In the genomic region with DNA sequence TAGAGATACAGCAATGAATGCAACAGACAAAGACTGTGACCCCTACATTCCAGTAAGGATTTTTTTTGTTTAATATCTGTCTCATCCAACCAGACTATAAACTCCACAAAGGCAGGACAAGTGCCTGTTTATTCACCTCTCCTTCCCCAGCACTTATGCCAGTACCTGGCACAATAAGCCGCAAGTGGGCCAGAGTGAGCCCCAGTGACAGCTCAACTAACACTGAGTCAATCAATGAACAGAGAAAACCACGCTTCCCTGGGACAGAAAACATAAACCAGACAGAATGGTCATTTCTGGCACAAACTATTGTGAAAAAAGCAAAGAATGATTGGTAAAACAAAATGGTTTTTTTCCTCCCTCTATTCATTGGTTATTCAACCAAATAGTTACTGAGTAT, we compare ENCODE assay signal across 15 cellular contexts. TPM values are rescaled to one million over a fixed set of nuclear protein-coding genes. Genes with fewer than 3 reads are reported as not detected.
A peak's percentile ranks its signal among the peaks of the same experiment; 100 is the strongest.
DNase-seq lines count a peak whose midpoint lies in the region; ATAC-seq and TF ChIP-seq lines count a peak whose summit lies in the region.
"Had no signal": no experiment of that assay in that cellular context is flagged by ENCODE, and none has a peak within 500 bp of the region (broad histone marks: within the 10 kb centered on the region; RNA-seq: fewer than 3 reads in every experiment).

No MANE protein-coding gene starts in this region.

- H3K4me1 ChIP-seq in IMR-90 (ENCODE audit: control insufficient read depth, insufficient read depth, low read length) = peaks cover 10% of the 10 kb centered on the region
- no peaks in the 10 kb centered on the region for H3K4me1 ChIP-seq in endodermal cell (ENCODE audit: control insufficient read depth, insufficient read depth, low read length)
- H3K4me1 ChIP-seq: Caco-2 had no signal

- H3K14ac ChIP-seq in IMR-90 (replicated peaks; ENCODE audit: low read depth, low read length) = no peak overlapping the region; the same call in 1 of the 2 replicates

- POLR2A ChIA-PET in activated CD4-positive, alpha-beta T cell treated with anti-CD3 and anti-CD28 coated beads for 36 hours (lab: Charles Lee) = no interaction called here
- POLR2A ChIA-PET in IMR-90 (lab: Charles Lee; ENCODE audit: unreplicated experiment) = no interaction called here

- no peak overlapping the region for H2AFZ ChIP-seq in IMR-90 (replicated peaks; ENCODE audit: low read length, poor library complexity)

- DNase-seq in activated CD4-positive, alpha-beta T cell treated with anti-CD3 and anti-CD28 coated beads for 36 hours = no peak
- no peak for DNase-seq in activated CD4-positive, alpha-beta T cell treated with anti-CD3 and anti-CD28 coated beads for 4 hours
- DNase-seq in activated naive CD4-positive, alpha-beta T cell treated with anti-CD3 and anti-CD28 coated beads for 36 hours = peak; percentile 7
- no peak for DNase-seq in activated naive CD4-positive, alpha-beta T cell treated with anti-CD3 and anti-CD28 coated beads, Interleukin-2, amount 50 U/mL, for 16 hours
- no peak for DNase-seq in IMR-90
- no peak for DNase-seq in endodermal cell
- DNase-seq in T-helper 17 cell = no peak
- DNase-seq: DND-41, GOT3, H9 had no signal

- no peak overlapping the region for H3K4me3 ChIP-seq in IMR-90 (ENCODE audit: insufficient read depth, low read depth, low read length)
- H3K4me3 ChIP-seq in endodermal cell (ENCODE audit: low read length) = no peak overlapping the region

- no peak overlapping the region for H2BK5ac ChIP-seq in IMR-90 (ENCODE audit: low read depth, low read length, poor library complexity, severe bottlenecking)

- intact Hi-C loops in activated CD4-positive, alpha-beta T cell treated with anti-CD3 and anti-CD28 coated beads for 36 hours (cut with DNase I, micrococcal nuclease) = loop anchor here (1.0 to 10.0 kb wide), 3 partner anchors 14 to 384 kb away; partner anchors contain the start of genes ANAPC13 (in 1 of the 2) and CEP63 (in 1 of the 2)
- intact Hi-C loops in activated naive CD4-positive, alpha-beta T cell treated with anti-CD3 and anti-CD28 coated beads for 36 hours (cut with micrococcal nuclease) = loop anchor here (5.0 kb wide), 2 partner anchors 179 to 266 kb away; no protein-coding TSS in a partner anchor
- intact Hi-C loops in IMR-90 (cut with micrococcal nuclease) = loop anchor here (2.0 to 10.0 kb wide), 3 partner anchors 100 to 384 kb away; no protein-coding TSS in a partner anchor

- no peaks in the 10 kb centered on the region for H3K9me3 Mint-ChIP-seq in activated CD4-positive, alpha-beta T cell treated with anti-CD3 and anti-CD28 coated beads for 36 hours (ENCODE audit: low read depth)
- peaks cover 3% of the 10 kb centered on the region for H3K9me3 Mint-ChIP-seq in activated naive CD4-positive, alpha-beta T cell treated with anti-CD3 and anti-CD28 coated beads for 36 hours
- H3K9me3 Mint-ChIP-seq in endodermal cell = peaks cover 7% of the 10 kb centered on the region
- H3K9me3 Mint-ChIP-seq: H9 had no signal

- H2BK120ac ChIP-seq in IMR-90 (ENCODE audit: low read depth, low read length) = 0 out of 2 replicates have a peak overlapping the region, but pooled peaks have one; percentile 10

- no peak overlapping the region for H2AK9ac ChIP-seq in IMR-90 (replicated peaks; ENCODE audit: low read depth, low read length, poor library complexity)

- peaks cover 17% of the 10 kb centered on the region for H3K4me1 Mint-ChIP-seq in activated CD4-positive, alpha-beta T cell treated with anti-CD3 and anti-CD28 coated beads for 36 hours
- peaks cover 7% of the 10 kb centered on the region for H3K4me1 Mint-ChIP-seq in activated naive CD4-positive, alpha-beta T cell treated with anti-CD3 and anti-CD28 coated beads for 36 hours (ENCODE audit: low read depth)
- H3K4me1 Mint-ChIP-seq in endodermal cell (no peaks in the 10 kb centered on the region), T-helper 17 cell (peaks cover 4% of the 10 kb centered on the region)
- H3K4me1 Mint-ChIP-seq: CD14-positive monocyte had no signal

- no peak for TF ChIP-seq CTCF in IMR-90 (conservative IDR thresholded peaks at IDR 0.05; ENCODE audit: low read depth, low read length)
- no peak for TF ChIP-seq CTCF in endodermal cell (conservative IDR thresholded peaks at IDR 0.05)

- H3K9me3 ChIP-seq in IMR-90 (ENCODE audit: control insufficient read depth, insufficient read depth, low read length) (no peaks in the 10 kb centered on the region), endodermal cell (ENCODE audit: control insufficient read depth, low read length) (peaks cover 15% of the 10 kb centered on the region), T-helper 17 cell (ENCODE audit: control insufficient read depth, low read length, poor library complexity, severe bottlenecking) (no peaks in the 10 kb centered on the region)
- H3K9me3 ChIP-seq: Caco-2 had no signal

- no peak overlapping the region for H2BK20ac ChIP-seq in IMR-90 (ENCODE audit: low read depth, low read length)

- H3K4me2 ChIP-seq in IMR-90 (ENCODE audit: low read depth, low read length) = no peak overlapping the region

- H3K9ac ChIP-seq in IMR-90 (ENCODE audit: low read depth, low read length) = no peak overlapping the region
- H3K9ac ChIP-seq in endodermal cell (ENCODE audit: extremely low read depth, low read length, poor library complexity, severe bottlenecking) = no peak overlapping the region

- H3K9me1 ChIP-seq in IMR-90 (ENCODE audit: insufficient read depth, low read length) = no peaks in the 10 kb centered on the region

- no peak for TF ChIP-seq RAD21 in IMR-90 (IDR thresholded peaks at IDR 0.05; ENCODE audit: low read length)

- H4K5ac ChIP-seq in IMR-90 (ENCODE audit: low read depth, low read length) = no peak overlapping the region

- no peak overlapping the region for H3K27ac Mint-ChIP-seq in activated CD4-positive, alpha-beta T cell treated with anti-CD3 and anti-CD28 coated beads for 36 hours
- H3K27ac Mint-ChIP-seq in activated naive CD4-positive, alpha-beta T cell treated with anti-CD3 and anti-CD28 coated beads for 36 hours = no peak overlapping the region
- H3K27ac Mint-ChIP-seq in endodermal cell (peak overlapping the region; percentile 41), T-helper 17 cell (no peak overlapping the region)
- H3K27ac Mint-ChIP-seq: CD14-positive monocyte had no signal

- no peak overlapping the region for H3K4me3 Mint-ChIP-seq in activated CD4-positive, alpha-beta T cell treated with anti-CD3 and anti-CD28 coated beads for 36 hours
- no peak overlapping the region for H3K4me3 Mint-ChIP-seq in activated naive CD4-positive, alpha-beta T cell treated with anti-CD3 and anti-CD28 coated beads for 36 hours
- H3K4me3 Mint-ChIP-seq in endodermal cell = no peak overlapping the region
- H3K4me3 Mint-ChIP-seq in T-helper 17 cell = no peak overlapping the region
- H3K4me3 Mint-ChIP-seq: CD14-positive monocyte; CD8-positive, alpha-beta memory T cell; H9 had no signal

- no peaks in the 10 kb centered on the region for H3K27me3 ChIP-seq in IMR-90 (ENCODE audit: control insufficient read depth, insufficient read depth, low read length)
- H3K27me3 ChIP-seq in endodermal cell (ENCODE audit: control insufficient read depth, insufficient read depth, low read length, poor library complexity, severe bottlenecking) = no peaks in the 10 kb centered on the region

- H3K27ac ChIP-seq in IMR-90 (ENCODE audit: insufficient read depth, low read length) (no peak overlapping the region), endodermal cell (ENCODE audit: low read depth, low read length) (no peak overlapping the region)
- H3K27ac ChIP-seq: 22Rv1 had no signal

- H3K27me3 Mint-ChIP-seq in activated CD4-positive, alpha-beta T cell treated with anti-CD3 and anti-CD28 coated beads for 36 hours = no peaks in the 10 kb centered on the region
- H3K27me3 Mint-ChIP-seq in activated naive CD4-positive, alpha-beta T cell treated with anti-CD3 and anti-CD28 coated beads for 36 hours (ENCODE audit: low read depth) = no peaks in the 10 kb centered on the region
- no peaks in the 10 kb centered on the region for H3K27me3 Mint-ChIP-seq in endodermal cell (ENCODE audit: insufficient read depth)
- H3K27me3 Mint-ChIP-seq in T-helper 17 cell = no peaks in the 10 kb centered on the region
- H3K27me3 Mint-ChIP-seq: CD8-positive, alpha-beta memory T cell had no signal

- H3K23ac ChIP-seq in IMR-90 (ENCODE audit: low read depth, low read length) = no peak overlapping the region; the same call in 1 of the 2 replicates

- peak overlapping the region; percentile 20; the same call in 1 of the 2 replicates for H2AK5ac ChIP-seq in IMR-90 (ENCODE audit: low read depth, low read length)

- BruUV-seq in IMR-90 (replicated peaks; lab: Mats Ljungman, UMichigan) = no TSS peak

- dilution Hi-C loops in IMR-90 (cut with HindIII; ENCODE audit: low sequenced_read_pairs, unreplicated experiment) = no loop called here

- H2BK15ac ChIP-seq in IMR-90 (ENCODE audit: low read depth, low read length) = no peak overlapping the region

- no peak overlapping the region for H3K56ac ChIP-seq in IMR-90 (ENCODE audit: extremely low read depth, insufficient read depth, low read length)

- peaks cover 34% of the 10 kb centered on the region for H3K36me3 Mint-ChIP-seq in activated CD4-positive, alpha-beta T cell treated with anti-CD3 and anti-CD28 coated beads for 36 hours (ENCODE audit: low read depth)
- peaks cover 33% of the 10 kb centered on the region for H3K36me3 Mint-ChIP-seq in activated naive CD4-positive, alpha-beta T cell treated with anti-CD3 and anti-CD28 coated beads for 36 hours (ENCODE audit: low read depth)
- H3K36me3 Mint-ChIP-seq in endodermal cell (ENCODE audit: low read depth) (peaks cover 67% of the 10 kb centered on the region), T-helper 17 cell (ENCODE audit: low read depth) (peaks cover 15% of the 10 kb centered on the region)

- ATAC-seq in activated CD4-positive, alpha-beta T cell treated with anti-CD3 and anti-CD28 coated beads for 36 hours = peak; percentile 62
- ATAC-seq in IMR-90 (ENCODE audit: low read depth) = no peak
- no peak for ATAC-seq in GM18511 (IDR thresholded peaks at IDR 0.05; ENCODE audit: unreplicated experiment)
- no peak for ATAC-seq in T-helper 17 cell

- H4K91ac ChIP-seq in IMR-90 (ENCODE audit: insufficient read depth, low read depth, low read length) = no peak overlapping the region; the same call in 1 of the 2 replicates

- H4K20me1 ChIP-seq in IMR-90 (ENCODE audit: insufficient read depth, low read length) = peaks cover 3% of the 10 kb centered on the region; the same call in 1 of the 2 replicates

- no peak for TF ChIP-seq POLR2A in IMR-90 (IDR thresholded peaks at IDR 0.05; ENCODE audit: low read depth, low read length)

- H3K36me3 ChIP-seq in IMR-90 (ENCODE audit: control insufficient read depth, insufficient read depth, low read length) (peaks cover 17% of the 10 kb centered on the region), endodermal cell (ENCODE audit: control insufficient read depth, insufficient read depth, low read length) (peaks cover 76% of the 10 kb centered on the region)

- H3K18ac ChIP-seq in IMR-90 (ENCODE audit: low read depth, low read length) = no peak overlapping the region

- peak overlapping the region; percentile 50; the same call in 1 of the 2 replicates for H3K4ac ChIP-seq in IMR-90 (ENCODE audit: low read depth, low read length)

- peaks cover 19 to 24% of the 10 kb centered on the region in 2 experiments for H3K79me1 ChIP-seq in IMR-90 (ENCODE audit: low read depth in 1 of 2, low read length in 2 of 2)

- CTCF ChIA-PET in activated CD4-positive, alpha-beta T cell treated with anti-CD3 and anti-CD28 coated beads for 36 hours (lab: Charles Lee) = interaction anchor here (0.7 to 8.9 kb wide), 15 partner anchors 11 to 300 kb away, joined by 3 to 36 read pairs (median 6); no protein-coding TSS in a partner anchor
- CTCF ChIA-PET in activated naive CD4-positive, alpha-beta T cell treated with anti-CD3 and anti-CD28 coated beads for 36 hours (lab: Charles Lee) = interaction anchor here (0.7 to 7.5 kb wide), 14 partner anchors 13 to 276 kb away, joined by 3 to 81 read pairs (median 4); no protein-coding TSS in a partner anchor
- CTCF ChIA-PET in IMR-90 (lab: Yijun Ruan, JAX) = interaction anchor here (0.5 to 5.8 kb wide), 8 partner anchors 13 to 289 kb away, joined by 3 to 37 read pairs (median 4); no protein-coding TSS in a partner anchor

- H4K8ac ChIP-seq in IMR-90 (ENCODE audit: low read depth in 2 of 2, low read length in 2 of 2) = no peak overlapping the region

- in situ Hi-C loops in IMR-90 (cut with MboI; ENCODE audit: low sequenced_read_pairs) = no loop called here

- WGBS in IMR-90 (ENCODE audit: extremely low coverage in 2 of 2, insufficient read length in 1 of 2), 2 experiments = no CpG with 5 or more reads among the region's 2 CpGs
- 93% methylated on average over 2 of the region's 2 CpGs; no CpG with 5 or more reads in 1 of the 2 experiments for WGBS in endodermal cell (ENCODE audit: insufficient coverage in 1 of 2, insufficient read length in 1 of 2), 2 experiments

RNA-seq across cellular contexts. Expression of gene RYK, which starts 52.2 kb away (rescaled TPM):
- 10 to 100 TPM; 23.5 to 24.0 TPM for total RNA-seq in activated CD4-positive, alpha-beta T cell treated with anti-CD3 and anti-CD28 coated beads for 36 hours
- 10 to 100 TPM; 19.5 to 19.7 TPM for total RNA-seq in activated naive CD4-positive, alpha-beta T cell treated with anti-CD3 and anti-CD28 coated beads for 36 hours
- 106 TPM in 2 replicates for total RNA-seq in IMR-90 (2012; rRNA removed)
- 35.0 and 42.4 TPM in 2 replicates for polyA plus RNA-seq in IMR-90 (2012; rRNA removed)
- 12.1 and 16.0 TPM in 2 replicates for polyA plus RNA-seq in IMR-90 (2012; cell fraction: cytosol; rRNA removed)
- polyA plus RNA-seq in IMR-90 (2012; cell fraction: nucleus; rRNA removed; ENCODE audit: low replicate concordance) = 16.5 and 76.9 TPM in 2 replicates
- total RNA-seq in endodermal cell = 10 to 100 TPM; 79.2 to 85.5 TPM
- polyA plus RNA-seq in endodermal cell (2013, experiment 1 of 2) = 70.3 TPM
- 63.3 TPM for polyA plus RNA-seq in endodermal cell (2013, experiment 2 of 2)
- 10 to 100 TPM; 42.9 to 44.9 TPM for total RNA-seq in T-helper 17 cell
